Comparison of ENCODE assay signal across 1 cellular context in the genomic region with DNA sequence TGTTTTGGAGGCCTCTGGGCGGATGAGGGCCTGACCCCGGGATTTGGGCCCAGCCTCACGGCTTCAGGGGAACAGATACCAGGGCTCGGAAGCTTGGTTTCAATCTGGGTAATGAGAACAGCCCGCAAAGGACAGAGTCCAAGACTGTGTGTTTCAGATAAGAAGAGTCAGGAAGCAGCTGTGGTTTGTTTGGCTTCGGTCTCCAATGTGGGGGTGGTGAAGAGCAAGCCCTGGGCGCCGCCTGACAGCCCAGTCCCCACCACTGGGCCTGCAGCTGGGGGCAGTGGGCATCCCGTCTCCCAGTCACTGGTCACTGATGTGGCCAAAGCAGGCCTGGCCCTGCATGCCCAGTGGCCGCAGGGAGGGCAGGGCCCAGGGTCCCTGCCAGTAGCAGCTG.
TF ChIP-seq lines count a peak whose summit lies in the region.

No MANE protein-coding gene starts in this region.

TF ChIP-seq in endothelial cell of umbilical vein, 7 proteins besides CTCF, POLR2A, EP300 and RAD21 (continued from another document):
- TF ChIP-seq, protein P1, sequence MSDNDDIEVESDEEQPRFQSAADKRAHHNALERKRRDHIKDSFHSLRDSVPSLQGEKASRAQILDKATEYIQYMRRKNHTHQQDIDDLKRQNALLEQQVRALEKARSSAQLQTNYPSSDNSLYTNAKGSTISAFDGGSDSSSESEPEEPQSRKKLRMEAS (IDR thresholded peaks at IDR 0.05; ENCODE audit: insufficient read depth, insufficient read length): no peak
